In genomic region chr1:50750021-50750619, GRCh38 we compare ENCODE assay signal across 8 cellular contexts.
DNase-seq lines count a peak whose midpoint lies in the region; ATAC-seq and TF ChIP-seq lines count a peak whose summit lies in the region.

No MANE protein-coding gene starts in this region.

- no peaks in the 10 kb centered on the region for H3K27me3 ChIP-seq in IMR-90 (ENCODE audit: control insufficient read depth, insufficient read depth, low read length)
- no peaks in the 10 kb centered on the region for H3K27me3 ChIP-seq in left lung

- H4K5ac ChIP-seq in IMR-90 (ENCODE audit: low read depth, low read length): no peak overlapping the region

- intact Hi-C loops in IMR-90 (cut with micrococcal nuclease): loop anchor here (1.0 to 2.0 kb wide), 2 partner anchors 309 to 439 kb away; no protein-coding TSS in a partner anchor
- intact Hi-C loops in left lung (cut with DNase I): no loop called here

- H2BK15ac ChIP-seq in IMR-90 (ENCODE audit: low read depth, low read length): no peak overlapping the region

- H3K23ac ChIP-seq in IMR-90 (ENCODE audit: low read depth, low read length): no peak overlapping the region

- in situ Hi-C loops in IMR-90 (cut with MboI; ENCODE audit: low sequenced_read_pairs): no loop called here
- in situ Hi-C loops in astrocyte of the cerebellum (cut with HindIII; ENCODE audit: low sequenced_read_pairs): no loop called here

- dilution Hi-C loops in IMR-90 (cut with HindIII; ENCODE audit: low sequenced_read_pairs, unreplicated experiment): no loop called here

- no CpG with 5 or more reads among the region's 2 CpGs for WGBS in IMR-90 (ENCODE audit: extremely low coverage in 2 of 2, insufficient read length in 1 of 2), 2 experiments

- no peaks in the 10 kb centered on the region for H3K79me1 ChIP-seq in IMR-90 (ENCODE audit: low read depth in 1 of 2, low read length in 2 of 2)

- no peak overlapping the region for H2BK120ac ChIP-seq in IMR-90 (ENCODE audit: low read depth, low read length)

- BruUV-seq in IMR-90 (replicated peaks; lab: Mats Ljungman, UMichigan): no TSS peak

- H3K18ac ChIP-seq in IMR-90 (ENCODE audit: low read depth, low read length): no peak overlapping the region

- CTCF ChIA-PET in IMR-90 (lab: Yijun Ruan, JAX): interaction anchor here (1.0 to 1.6 kb wide), 3 partner anchors 9 to 547 kb away, joined by 4 to 11 read pairs (median 5); no protein-coding TSS in a partner anchor

- H3K4me1 ChIP-seq in IMR-90 (ENCODE audit: control insufficient read depth, insufficient read depth, low read length) (peaks cover 2% of the 10 kb centered on the region; the same call in 1 of the 2 replicates), left lung (no peaks in the 10 kb centered on the region)

- H3K27ac ChIP-seq in IMR-90 (ENCODE audit: insufficient read depth, low read length) (no peak overlapping the region), left lung (no peak overlapping the region)

- no peaks in the 10 kb centered on the region for H3K9me1 ChIP-seq in IMR-90 (ENCODE audit: insufficient read depth, low read length)

- H2BK5ac ChIP-seq in IMR-90 (ENCODE audit: low read depth, low read length, poor library complexity, severe bottlenecking): no peak overlapping the region

- no peak overlapping the region for H2AFZ ChIP-seq in IMR-90 (replicated peaks; ENCODE audit: low read length, poor library complexity)

- TF ChIP-seq POLR2A in IMR-90 (IDR thresholded peaks at IDR 0.05; ENCODE audit: low read depth, low read length): no peak

- TF ChIP-seq RAD21 in IMR-90 (IDR thresholded peaks at IDR 0.05; ENCODE audit: low read length): peak; percentile 64

- TF ChIP-seq CTCF in IMR-90 (conservative IDR thresholded peaks at IDR 0.05; ENCODE audit: low read depth, low read length) (peak; percentile 53), astrocyte of the cerebellum (IDR thresholded peaks at IDR 0.05; ENCODE audit: low read depth, low read length, missing control alignments) (peak; percentile 67), left lung (IDR thresholded peaks at IDR 0.05) (peak in 1 of 2 donors; percentile 23)

- ATAC-seq in IMR-90 (ENCODE audit: low read depth): peak; percentile 88
- peak; percentile 73 for ATAC-seq in left lung
- ATAC-seq in HG03039 (IDR thresholded peaks at IDR 0.05; ENCODE audit: unreplicated experiment): no peak
- ATAC-seq in HG03457 (IDR thresholded peaks at IDR 0.05; ENCODE audit: unreplicated experiment): no peak
- no peak for ATAC-seq in HG02970 (IDR thresholded peaks at IDR 0.05; ENCODE audit: low FRiP score, unreplicated experiment)

- no peak overlapping the region for H4K8ac ChIP-seq in IMR-90 (ENCODE audit: low read depth in 2 of 2, low read length in 2 of 2)

- POLR2A ChIA-PET in IMR-90 (lab: Charles Lee; ENCODE audit: unreplicated experiment): no interaction called here

- H2AK5ac ChIP-seq in IMR-90 (ENCODE audit: low read depth, low read length): no peak overlapping the region

- H3K4ac ChIP-seq in IMR-90 (ENCODE audit: low read depth, low read length): no peak overlapping the region

- no peaks in the 10 kb centered on the region for H3K9me3 ChIP-seq in IMR-90 (ENCODE audit: control insufficient read depth, insufficient read depth, low read length)
- no peaks in the 10 kb centered on the region for H3K9me3 ChIP-seq in left lung

- H3K56ac ChIP-seq in IMR-90 (ENCODE audit: extremely low read depth, insufficient read depth, low read length): no peak overlapping the region

- H3K4me2 ChIP-seq in IMR-90 (ENCODE audit: low read depth, low read length): no peak overlapping the region

- no peak overlapping the region for H3K4me3 ChIP-seq in IMR-90 (ENCODE audit: insufficient read depth, low read depth, low read length)
- no peak overlapping the region for H3K4me3 ChIP-seq in astrocyte of the cerebellum (ENCODE audit: low read depth, low read length)
- no peak overlapping the region for H3K4me3 ChIP-seq in left lung

- H3K36me3 ChIP-seq in IMR-90 (ENCODE audit: control insufficient read depth, insufficient read depth, low read length): peaks cover 1% of the 10 kb centered on the region; the same call in 1 of the 2 replicates
- H3K36me3 ChIP-seq in left lung: peaks cover 0 to 2% of the 10 kb centered on the region in 2 donors

- H4K91ac ChIP-seq in IMR-90 (ENCODE audit: insufficient read depth, low read depth, low read length): no peak overlapping the region

- DNase-seq in DMS 273 treated with DMSO at 0.1 percent for 48 hours (lab: John Stamatoyannopoulos, UW) (peak; percentile 2), IMR-90 (peak; percentile 36), astrocyte of the cerebellum (ENCODE audit: low read depth) (peak; percentile 20), left lung (no peak)
- DNase-seq in activated CD4-positive, alpha-beta T cell treated with anti-CD3 and anti-CD28 coated beads, Interleukin-2, amount 50 U/mL, for 48 hours: no peak

- H2BK20ac ChIP-seq in IMR-90 (ENCODE audit: low read depth, low read length): no peak overlapping the region

- H4K20me1 ChIP-seq in IMR-90 (ENCODE audit: insufficient read depth, low read length): no peaks in the 10 kb centered on the region

- H3K9ac ChIP-seq in IMR-90 (ENCODE audit: low read depth, low read length): no peak overlapping the region

- H2AK9ac ChIP-seq in IMR-90 (replicated peaks; ENCODE audit: low read depth, low read length, poor library complexity): no peak overlapping the region

- no peak overlapping the region for H3K14ac ChIP-seq in IMR-90 (replicated peaks; ENCODE audit: low read depth, low read length)

TF ChIP-seq in IMR-90, 13 proteins besides CTCF, POLR2A, EP300 and RAD21:
- TF ChIP-seq SMC3 (IDR thresholded peaks at IDR 0.05; ENCODE audit: low read depth, low read length) (peak; percentile 49; the same call in 1 of the 2 replicates), RCOR1 (IDR thresholded peaks at IDR 0.05; ENCODE audit: insufficient replicate concordance, low read length) (no peak)

Comparison
In these comparisons a context has a peak if more than half of its experiments do, and no peak if none do; other contexts are left out.
1. DNase-seq: peak in DMS 273 treated with DMSO at 0.1 percent for 48 hours (single experiment), IMR-90 (single experiment) and astrocyte of the cerebellum (single experiment); none in left lung (0 of 2) and activated CD4-positive, alpha-beta T cell treated with anti-CD3 and anti-CD28 coated beads, Interleukin-2, amount 50 U/mL, for 48 hours (0 of 2).
2. ATAC-seq: peak in IMR-90 (single experiment) and left lung (single experiment); none in HG03039 (single experiment), HG03457 (single experiment) and HG02970 (single experiment).